Comparison of ENCODE assay signal across 8 cellular contexts in the genomic region with DNA sequence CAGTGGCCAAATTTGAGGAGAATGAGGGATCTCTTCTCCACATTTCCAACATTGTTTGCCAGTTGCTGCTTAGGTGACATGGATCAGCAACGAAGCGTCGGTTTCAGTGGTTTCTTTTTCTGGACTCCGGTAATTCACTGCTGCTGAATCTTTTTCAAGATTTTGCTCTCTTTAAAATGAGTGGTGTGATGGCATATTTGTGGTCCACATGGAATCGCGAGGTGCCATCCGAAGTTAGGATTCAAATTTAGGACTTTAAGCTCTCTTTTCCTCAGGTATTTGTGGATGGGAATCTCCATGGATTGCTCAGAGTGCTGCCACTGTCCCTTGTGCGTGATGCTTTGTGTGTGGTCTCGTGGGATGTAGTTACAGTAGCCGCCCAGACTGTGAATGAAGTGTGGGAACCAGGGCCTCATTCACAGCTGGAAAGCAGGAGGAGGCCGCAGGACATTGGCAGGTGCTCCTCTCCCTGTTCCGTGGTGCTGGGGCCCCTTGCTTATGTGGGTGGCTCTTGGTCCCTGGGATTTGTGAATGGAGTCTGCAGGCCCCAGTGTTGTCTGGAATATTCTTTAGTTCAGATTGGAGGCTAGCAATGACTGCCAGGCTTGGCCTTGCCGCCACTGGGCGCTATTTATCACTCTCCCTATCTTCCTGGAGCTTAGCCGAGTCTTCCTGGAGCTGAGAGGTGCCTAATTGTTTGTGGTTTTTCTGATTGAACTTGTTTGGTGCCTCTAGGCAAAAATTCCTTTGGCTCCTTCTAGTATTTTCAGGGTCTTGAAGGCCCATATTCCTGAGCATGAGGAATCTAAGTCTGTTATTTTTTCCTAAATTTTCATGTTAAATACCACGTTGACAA. TPM values are rescaled to one million over a fixed set of nuclear protein-coding genes. Genes with fewer than 3 reads are reported as not detected.
DNase-seq lines count a peak whose midpoint lies in the region; ATAC-seq lines count a peak whose summit lies in the region.

No MANE protein-coding gene starts in this region.

- H3K4me3 Mint-ChIP-seq in activated naive CD8-positive, alpha-beta T cell treated with anti-CD3 and anti-CD28 coated beads, Interleukin-2, amount 50 U/mL, for 24 hours = peak overlapping the region; percentile 96
- H3K4me3 Mint-ChIP-seq in immature natural killer cell = peak overlapping the region; percentile 84 to 96 (median 93)
- H3K4me3 Mint-ChIP-seq in stimulated activated memory B cell treated with anti-CD40 and anti-IgM and Interleukin-4, amounts not matched to agents 10 μg/mL and 1 μg/mL and 100 μg/mL, for 72 hours = peak overlapping the region; percentile 94

- DNase-seq in NCI-H524 (lab: John Stamatoyannopoulos, UW) = peak; percentile 15 to 45
- DNase-seq in NCI-H524 treated with DMSO at 0.1 percent for 48 hours (lab: John Stamatoyannopoulos, UW) = no peak
- DNase-seq in MG63 = peak; percentile 22
- DNase-seq in activated naive CD8-positive, alpha-beta T cell treated with anti-CD3 and anti-CD28 coated beads, Interleukin-2, amount 50 U/mL, for 24 hours = peak; percentile 14
- DNase-seq in immature natural killer cell = peak in 1 of 3 donors; percentile 14
- DNase-seq in SHP77 (lab: John Stamatoyannopoulos, UW) = no peak

- H3K9me3 ChIP-seq in MG63 = no peaks in the 10 kb centered on the region

- no peaks in the 10 kb centered on the region for H3K27me3 ChIP-seq in MG63

- ATAC-seq in activated naive CD8-positive, alpha-beta T cell treated with anti-CD3 and anti-CD28 coated beads, Interleukin-2, amount 50 U/mL, for 24 hours = no peak
- no peak for ATAC-seq in stimulated activated memory B cell treated with anti-CD40 and anti-IgM and Interleukin-4, amounts not matched to agents 10 μg/mL and 1 μg/mL and 100 μg/mL, for 72 hours
- ATAC-seq in HG03108 (IDR thresholded peaks at IDR 0.05; ENCODE audit: unreplicated experiment) = no peak

- H3K27me3 Mint-ChIP-seq in activated naive CD8-positive, alpha-beta T cell treated with anti-CD3 and anti-CD28 coated beads, Interleukin-2, amount 50 U/mL, for 24 hours = peaks cover 2% of the 10 kb centered on the region
- H3K27me3 Mint-ChIP-seq in immature natural killer cell (ENCODE audit: low read depth in 3 of 3) = peaks cover 25 to 40% (median 30%) of the 10 kb centered on the region in 3 donors
- no peaks in the 10 kb centered on the region for H3K27me3 Mint-ChIP-seq in stimulated activated memory B cell treated with anti-CD40 and anti-IgM and Interleukin-4, amounts not matched to agents 10 μg/mL and 1 μg/mL and 100 μg/mL, for 72 hours

- H3K27ac Mint-ChIP-seq in activated naive CD8-positive, alpha-beta T cell treated with anti-CD3 and anti-CD28 coated beads, Interleukin-2, amount 50 U/mL, for 24 hours = peak overlapping the region; percentile 98
- peak overlapping the region; percentile 91 to 99 (median 94) for H3K27ac Mint-ChIP-seq in immature natural killer cell
- H3K27ac Mint-ChIP-seq in stimulated activated memory B cell treated with anti-CD40 and anti-IgM and Interleukin-4, amounts not matched to agents 10 μg/mL and 1 μg/mL and 100 μg/mL, for 72 hours = peak overlapping the region; percentile 99

- H3K36me3 Mint-ChIP-seq in activated naive CD8-positive, alpha-beta T cell treated with anti-CD3 and anti-CD28 coated beads, Interleukin-2, amount 50 U/mL, for 24 hours (ENCODE audit: low read depth) = peaks cover 56% of the 10 kb centered on the region
- peaks cover 0 to 3% (median 0%) of the 10 kb centered on the region in 3 donors for H3K36me3 Mint-ChIP-seq in immature natural killer cell
- peaks cover 17% of the 10 kb centered on the region for H3K36me3 Mint-ChIP-seq in stimulated activated memory B cell treated with anti-CD40 and anti-IgM and Interleukin-4, amounts not matched to agents 10 μg/mL and 1 μg/mL and 100 μg/mL, for 72 hours

- peaks cover 55% of the 10 kb centered on the region for H3K36me3 ChIP-seq in MG63

- peak overlapping the region; percentile 93 for H3K4me3 ChIP-seq in MG63

- H3K9me3 Mint-ChIP-seq in activated naive CD8-positive, alpha-beta T cell treated with anti-CD3 and anti-CD28 coated beads, Interleukin-2, amount 50 U/mL, for 24 hours = no peaks in the 10 kb centered on the region
- no peaks in the 10 kb centered on the region for H3K9me3 Mint-ChIP-seq in immature natural killer cell
- H3K9me3 Mint-ChIP-seq in stimulated activated memory B cell treated with anti-CD40 and anti-IgM and Interleukin-4, amounts not matched to agents 10 μg/mL and 1 μg/mL and 100 μg/mL, for 72 hours = no peaks in the 10 kb centered on the region

- peaks cover 70% of the 10 kb centered on the region for H3K4me1 Mint-ChIP-seq in activated naive CD8-positive, alpha-beta T cell treated with anti-CD3 and anti-CD28 coated beads, Interleukin-2, amount 50 U/mL, for 24 hours
- H3K4me1 Mint-ChIP-seq in immature natural killer cell = peaks cover 52 to 55% of the 10 kb centered on the region in 2 donors
- H3K4me1 Mint-ChIP-seq in stimulated activated memory B cell treated with anti-CD40 and anti-IgM and Interleukin-4, amounts not matched to agents 10 μg/mL and 1 μg/mL and 100 μg/mL, for 72 hours = peaks cover 54% of the 10 kb centered on the region

RNA-seq across cellular contexts. Expression of gene ILF3, which starts 1.5 kb away (rescaled TPM):
- total RNA-seq in MG63 (2014; rRNA removed; shearing (Covaris generic); ENCODE audit: low replicate concordance) = 273 and 320 TPM in 2 replicates
- 100 to 1,000 TPM in 1 of 3 donors, 10 to 100 TPM in 2; 33.7 to 107 (median 52.2) TPM for polyA plus RNA-seq in immature natural killer cell

RNA-seq across cellular contexts. Expression of gene SLC44A2, which starts 30.3 kb away (rescaled TPM):
- total RNA-seq in MG63 (2014; rRNA removed; shearing (Covaris generic); ENCODE audit: low replicate concordance) = 0.54 and 3.3 TPM in 2 replicates
- polyA plus RNA-seq in immature natural killer cell = 100 to 1,000 TPM; 195 to 449 (median 327) TPM

RNA-seq across cellular contexts. Expression of gene QTRT1, which starts 45.6 kb away (rescaled TPM):
- 95.3 and 97.4 TPM in 2 replicates for total RNA-seq in MG63 (2014; rRNA removed; shearing (Covaris generic); ENCODE audit: low replicate concordance)
- polyA plus RNA-seq in immature natural killer cell = 10 to 100 TPM; 25.5 to 48.1 (median 33.7) TPM

Comparison
In these comparisons a context has a peak if more than half of its experiments do, and no peak if none do; other contexts are left out.
1. DNase-seq: peak in NCI-H524 (2 of 2), MG63 (single experiment) and activated naive CD8-positive, alpha-beta T cell treated with anti-CD3 and anti-CD28 coated beads, Interleukin-2, amount 50 U/mL, for 24 hours (single experiment); none in NCI-H524 treated with DMSO at 0.1 percent for 48 hours (single experiment) and SHP77 (0 of 2).
2. Peak in every context shown above with its lines, with median percentiles within 50 percentile points of each other: H3K27ac Mint-ChIP-seq and H3K4me3 Mint-ChIP-seq.